ENCODE assay signal across 9 cellular contexts in the genomic region with DNA sequence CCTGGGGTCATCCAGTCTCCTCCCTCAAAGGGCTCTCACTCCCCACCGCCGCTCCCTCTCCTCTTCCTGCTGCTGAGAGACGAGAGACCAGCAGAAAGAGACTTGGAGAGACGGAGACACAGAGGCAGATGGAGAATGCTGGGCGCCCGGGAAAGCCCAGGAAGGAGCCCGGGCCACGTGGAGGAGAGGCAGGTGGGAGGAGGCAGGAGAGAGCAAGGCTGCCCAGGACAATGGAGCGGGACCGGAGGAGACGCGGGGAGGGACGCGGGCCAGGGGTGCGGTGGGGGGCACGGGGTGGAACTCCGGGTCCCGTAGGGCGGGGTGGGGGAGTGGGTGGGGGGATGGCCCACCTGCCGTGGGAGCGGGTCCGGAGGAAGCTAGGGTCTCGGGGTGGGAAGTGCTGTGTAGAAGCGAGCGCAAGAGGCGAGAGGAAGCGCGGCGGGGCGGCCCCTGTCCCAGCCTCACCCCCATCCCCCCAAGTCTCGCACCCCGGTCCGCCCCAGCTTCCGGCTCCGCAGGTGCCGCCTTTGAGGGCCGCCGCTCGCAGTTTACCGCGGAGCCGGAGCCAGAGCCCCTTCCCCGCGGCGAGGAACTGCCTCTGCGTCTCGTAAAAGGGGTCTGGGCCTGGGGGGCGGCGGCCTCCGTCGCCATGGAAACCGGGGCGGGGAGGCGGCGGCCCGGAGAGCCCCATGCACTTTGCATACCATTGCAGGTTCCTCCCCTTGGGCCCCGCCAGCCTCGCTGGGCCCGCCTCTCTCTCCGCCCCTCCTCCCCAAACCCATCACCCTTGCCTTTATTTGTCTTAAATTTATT. TPM values are rescaled to one million over a fixed set of nuclear protein-coding genes. Genes with fewer than 3 reads are reported as not detected.
DNase-seq lines count a peak whose midpoint lies in the region; ATAC-seq and TF ChIP-seq lines count a peak whose summit lies in the region.
"Had no signal": no experiment of that assay in that cellular context is flagged by ENCODE, and none has a peak within 500 bp of the region (broad histone marks: within the 10 kb centered on the region; RNA-seq: fewer than 3 reads in every experiment).

No MANE protein-coding gene starts in this region.

- H3K4me1 ChIP-seq in DND-41 (ENCODE audit: insufficient read depth, low read length), result peaks cover 21% of the 10 kb centered on the region
- H3K4me1 ChIP-seq in HUES48 (ENCODE audit: control insufficient read depth, insufficient read depth, low read length), result peaks cover 27% of the 10 kb centered on the region
- H3K4me1 ChIP-seq in effector memory CD4-positive, alpha-beta T cell (ENCODE audit: control insufficient read depth, insufficient read depth, low read length, poor library complexity, severe bottlenecking), result peaks cover 34% of the 10 kb centered on the region
- peaks cover 14% of the 10 kb centered on the region for H3K4me1 ChIP-seq in stomach smooth muscle (ENCODE audit: control insufficient read depth, insufficient read depth, low read length)

- H2AFZ ChIP-seq in DND-41 (ENCODE audit: low read depth, low read length), result no peak overlapping the region

- H3K27ac ChIP-seq in DND-41 (ENCODE audit: low read length) (no peak overlapping the region), HUES48 (ENCODE audit: low read depth, low read length) (peak overlapping the region; percentile 88), stomach smooth muscle (ENCODE audit: low read length) (no peak overlapping the region)
- peak overlapping the region; percentile 25 for H3K27ac ChIP-seq in effector memory CD4-positive, alpha-beta T cell (ENCODE audit: insufficient read depth, low read length, poor library complexity, severe bottlenecking)

- ATAC-seq in DND-41 (ENCODE audit: insufficient read depth, low read depth) (peak; percentile 86), HG02884 (IDR thresholded peaks at IDR 0.05; ENCODE audit: unreplicated experiment) (no peak)
- ATAC-seq in natural killer cell treated with Interleukin-12 subunit alpha and Interleukin-12 subunit beta and Interleukin-15 and Interleukin-18, amount 100 ng/mL, for 72 hours, result peak; percentile 76 to 81

- H3K4me3 ChIP-seq in DND-41 (ENCODE audit: low read depth in 1 of 2, low read length in 2 of 2), result no peak overlapping the region
- peak overlapping the region; percentile 63 for H3K4me3 ChIP-seq in HUES48 (ENCODE audit: low read depth, low read length)
- peak overlapping the region; percentile 58 for H3K4me3 ChIP-seq in effector memory CD4-positive, alpha-beta T cell (ENCODE audit: insufficient read depth, low read depth, low read length, poor library complexity, severe bottlenecking)
- peak overlapping the region; percentile 25 to 66 for H3K4me3 ChIP-seq in stomach smooth muscle (ENCODE audit: low read length in 2 of 2)
- no peak overlapping the region for H3K4me3 ChIP-seq in MG63

- H3K27me3 ChIP-seq in DND-41 (ENCODE audit: insufficient read depth, low read length, poor library complexity) (peaks cover 23% of the 10 kb centered on the region), HUES48 (ENCODE audit: control insufficient read depth, insufficient read depth, low read length) (no peaks in the 10 kb centered on the region), stomach smooth muscle (ENCODE audit: control insufficient read depth in 1 of 2, insufficient read depth in 2 of 2, low read length in 2 of 2) (no peaks in the 10 kb centered on the region), MG63 (no peaks in the 10 kb centered on the region)
- no peaks in the 10 kb centered on the region for H3K27me3 ChIP-seq in effector memory CD4-positive, alpha-beta T cell (replicated peaks; ENCODE audit: control insufficient read depth, insufficient read depth, low read length, poor library complexity, severe bottlenecking)

- H3K9ac ChIP-seq in DND-41 (ENCODE audit: low read depth, low read length) (no peak overlapping the region), HUES48 (ENCODE audit: low read depth, low read length) (peak overlapping the region; percentile 50; the same call in 1 of the 2 replicates), stomach smooth muscle (ENCODE audit: low read length in 2 of 2) (no peak overlapping the region)

- no peaks in the 10 kb centered on the region for H3K9me3 Mint-ChIP-seq in natural killer cell treated with Interleukin-12 subunit alpha and Interleukin-12 subunit beta and Interleukin-15 and Interleukin-18, amount 100 ng/mL, for 72 hours

- H3K27ac Mint-ChIP-seq in natural killer cell treated with Interleukin-12 subunit alpha and Interleukin-12 subunit beta and Interleukin-15 and Interleukin-18, amount 100 ng/mL, for 72 hours, result no peak overlapping the region

- DNase-seq in DND-41 (peak; percentile 82), MG63 (no peak)
- DNase-seq in activated CD4-positive, alpha-beta T cell treated with anti-CD3 and anti-CD28 coated beads, Interleukin-2, amount 50 U/mL, for 48 hours, result peak; percentile 55 to 67
- peak; percentile 50 to 59 (median 54) for DNase-seq in effector memory CD4-positive, alpha-beta T cell
- peak; percentile 66 for DNase-seq in natural killer cell treated with Interleukin-12 subunit alpha and Interleukin-12 subunit beta and Interleukin-15 and Interleukin-18, amount 100 ng/mL, for 72 hours (ENCODE audit: low spot score)

- H3K4me3 Mint-ChIP-seq in natural killer cell treated with Interleukin-12 subunit alpha and Interleukin-12 subunit beta and Interleukin-15 and Interleukin-18, amount 100 ng/mL, for 72 hours, result no peak overlapping the region

- H3K27me3 Mint-ChIP-seq in natural killer cell treated with Interleukin-12 subunit alpha and Interleukin-12 subunit beta and Interleukin-15 and Interleukin-18, amount 100 ng/mL, for 72 hours, result peaks cover 28 to 31% of the 10 kb centered on the region in 2 donors

- no peaks in the 10 kb centered on the region for H3K36me3 Mint-ChIP-seq in natural killer cell treated with Interleukin-12 subunit alpha and Interleukin-12 subunit beta and Interleukin-15 and Interleukin-18, amount 100 ng/mL, for 72 hours

- H3K79me2 ChIP-seq in DND-41 (ENCODE audit: insufficient read depth, low read length), result no peaks in the 10 kb centered on the region

- TF ChIP-seq CTCF in DND-41 (IDR thresholded peaks at IDR 0.05; ENCODE audit: borderline replicate concordance, extremely low read depth, low read length, poor library complexity, severe bottlenecking), result no peak

- H4K20me1 ChIP-seq in DND-41 (ENCODE audit: insufficient read depth, low read length), result peaks cover 41% of the 10 kb centered on the region

- H3K9me3 ChIP-seq in DND-41 (ENCODE audit: insufficient read depth, low read length, severe bottlenecking), result no peaks in the 10 kb centered on the region
- no peaks in the 10 kb centered on the region for H3K9me3 ChIP-seq in HUES48 (ENCODE audit: control insufficient read depth, insufficient read depth, low read length)
- H3K9me3 ChIP-seq in effector memory CD4-positive, alpha-beta T cell (ENCODE audit: control insufficient read depth, low read length), result no peaks in the 10 kb centered on the region
- no peaks in the 10 kb centered on the region for H3K9me3 ChIP-seq in stomach smooth muscle (ENCODE audit: control insufficient read depth in 2 of 2, low read length in 2 of 2)
- H3K9me3 ChIP-seq in MG63, result no peaks in the 10 kb centered on the region

- H3K4me2 ChIP-seq in DND-41 (ENCODE audit: insufficient read depth, low read length), result peak overlapping the region; percentile 56; the same call in 1 of the 2 replicates

- H3K36me3 ChIP-seq in DND-41 (ENCODE audit: insufficient read depth, low read length) (no peaks in the 10 kb centered on the region), HUES48 (ENCODE audit: control insufficient read depth, insufficient read depth, low read length) (no peaks in the 10 kb centered on the region), stomach smooth muscle (ENCODE audit: control insufficient read depth in 2 of 2, insufficient read depth in 2 of 2, low read length in 2 of 2) (no peaks in the 10 kb centered on the region), MG63 (no peaks in the 10 kb centered on the region)
- H3K36me3 ChIP-seq in effector memory CD4-positive, alpha-beta T cell (ENCODE audit: control insufficient read depth, insufficient read depth, low read length), result no peaks in the 10 kb centered on the region

- peaks cover 17 to 19% of the 10 kb centered on the region in 2 donors for H3K4me1 Mint-ChIP-seq in natural killer cell treated with Interleukin-12 subunit alpha and Interleukin-12 subunit beta and Interleukin-15 and Interleukin-18, amount 100 ng/mL, for 72 hours (ENCODE audit: low read depth in 2 of 2)

RNA-seq across cellular contexts. Expression of gene EPHA2, which starts 11.7 kb away (rescaled TPM):
- total RNA-seq in natural killer cell treated with Interleukin-12 subunit alpha and Interleukin-12 subunit beta and Interleukin-15 and Interleukin-18, amount 100 ng/mL, for 72 hours, result not detected
- 68.4 and 80.5 TPM in 2 replicates for total RNA-seq in MG63 (2014; rRNA removed; shearing (Covaris generic); ENCODE audit: low replicate concordance)

RNA-seq across cellular contexts. Expression of gene ARHGEF19, which starts 44.9 kb away (rescaled TPM):
- total RNA-seq in natural killer cell treated with Interleukin-12 subunit alpha and Interleukin-12 subunit beta and Interleukin-15 and Interleukin-18, amount 100 ng/mL, for 72 hours, result 10 to 100 TPM; 13.0 to 14.0 TPM
- total RNA-seq in MG63 (2014; rRNA removed; shearing (Covaris generic); ENCODE audit: low replicate concordance), result 20.4 and 36.3 TPM in 2 replicates
- total RNA-seq: HT1080 had no signal

Comparison
In these comparisons a context has a peak if more than half of its experiments do, and no peak if none do; other contexts are left out.
1. H3K27ac ChIP-seq: peak in HUES48 (single experiment) and effector memory CD4-positive, alpha-beta T cell (single experiment); none in DND-41 (single experiment) and stomach smooth muscle (single experiment).
2. H3K4me3 ChIP-seq: peak in HUES48 (single experiment), effector memory CD4-positive, alpha-beta T cell (single experiment) and stomach smooth muscle (2 of 2); none in DND-41 (0 of 2) and MG63 (single experiment).
3. RNA of gene EPHA2, which starts 11.7 kb away (total RNA-seq): 68.4 to 80.5 TPM in MG63; not detected in natural killer cell treated with Interleukin-12 subunit alpha and Interleukin-12 subunit beta and Interleukin-15 and Interleukin-18, amount 100 ng/mL, for 72 hours; every median in the first group is over 10 times any median in the second.